ENCODE assay signal across 8 cellular contexts in genomic region chr13:73765651-73766384, GRCh38.
DNase-seq lines count a peak whose midpoint lies in the region; ATAC-seq and TF ChIP-seq lines count a peak whose summit lies in the region.

No MANE protein-coding gene starts in this region.

- no peaks in the 10 kb centered on the region for H3K9me2 ChIP-seq in SK-N-SH

- H3K36me3 ChIP-seq in SK-N-SH (replicated peaks in 1 of 2; ENCODE audit: control insufficient read depth in 1 of 2, insufficient read depth in 2 of 2, low read length in 1 of 2) (peaks cover 5 to 11% of the 10 kb centered on the region in 2 experiments), left ventricle myocardium inferior (peaks cover 6% of the 10 kb centered on the region), thyroid gland (no peaks in the 10 kb centered on the region)

- H3F3A ChIP-seq in SK-N-SH (replicated peaks; ENCODE audit: insufficient read depth) = no peaks in the 10 kb centered on the region

- H3K36me3 Mint-ChIP-seq in activated naive CD8-positive, alpha-beta T cell treated with anti-CD3 and anti-CD28 coated beads, Interleukin-2, amount 10 ng/mL, durations not matched to agents 7 days and 5 days = peaks cover 25% of the 10 kb centered on the region

- H3K27ac Mint-ChIP-seq in activated naive CD8-positive, alpha-beta T cell treated with anti-CD3 and anti-CD28 coated beads, Interleukin-2, amount 10 ng/mL, durations not matched to agents 7 days and 5 days = peak overlapping the region; percentile 95

- H3K4me3 Mint-ChIP-seq in activated naive CD8-positive, alpha-beta T cell treated with anti-CD3 and anti-CD28 coated beads, Interleukin-2, amount 10 ng/mL, durations not matched to agents 7 days and 5 days = peak overlapping the region; percentile 81

- peaks cover 31% of the 10 kb centered on the region for H3K4me1 Mint-ChIP-seq in activated naive CD8-positive, alpha-beta T cell treated with anti-CD3 and anti-CD28 coated beads, Interleukin-2, amount 10 ng/mL, durations not matched to agents 7 days and 5 days

- H3K9me3 Mint-ChIP-seq in activated naive CD8-positive, alpha-beta T cell treated with anti-CD3 and anti-CD28 coated beads, Interleukin-2, amount 10 ng/mL, durations not matched to agents 7 days and 5 days = no peaks in the 10 kb centered on the region

- intact Hi-C loops in left ventricle myocardium inferior (cut with micrococcal nuclease) = no loop called here
- intact Hi-C loops in posterior vena cava (cut with DNase I) = no loop called here
- intact Hi-C loops in thyroid gland (cut with DNase I) = loop anchor here (10.0 kb wide), 1 partner anchor 369 kb away; the partner anchor contains the start of gene KLF12

- H3K4me2 ChIP-seq in SK-N-SH = peak overlapping the region; percentile 21; the same call in 1 of the 2 replicates

- no peak for TF ChIP-seq POLR2A in thyroid gland (IDR thresholded peaks at IDR 0.05)

- H3K9me3 ChIP-seq in SK-N-SH (no peaks in the 10 kb centered on the region), left ventricle myocardium inferior (replicated peaks) (no peaks in the 10 kb centered on the region), thyroid gland (no peaks in the 10 kb centered on the region)

- no peaks in the 10 kb centered on the region for H4K20me1 ChIP-seq in SK-N-SH (ENCODE audit: insufficient read depth)

- no peak overlapping the region for H3K9ac ChIP-seq in SK-N-SH

- H3K27me3 ChIP-seq in SK-N-SH (ENCODE audit: insufficient read depth) (no peaks in the 10 kb centered on the region), left ventricle myocardium inferior (ENCODE audit: low read depth) (no peaks in the 10 kb centered on the region), thyroid gland (no peaks in the 10 kb centered on the region)

- CTCF ChIA-PET in SK-N-SH (lab: Yijun Ruan, JAX) = interaction anchor here (1.0 to 1.2 kb wide), 4 partner anchors 11 to 521 kb away, joined by 3 to 8 read pairs (median 4); no protein-coding TSS in a partner anchor

- DNase-seq in SK-N-SH (peak; percentile 59), left ventricle myocardium inferior (peak; percentile 84), posterior vena cava (ENCODE audit: low spot score) (peak; percentile 85), thyroid gland (peak; percentile 92 to 95), OCI-M2 (lab: John Stamatoyannopoulos, UW; ENCODE audit: unreplicated experiment) (no peak)
- peak; percentile 58 for DNase-seq in activated naive CD8-positive, alpha-beta T cell treated with anti-CD3 and anti-CD28 coated beads, Interleukin-2, amount 10 ng/mL, durations not matched to agents 7 days and 5 days

- no peaks in the 10 kb centered on the region for H3K79me2 ChIP-seq in SK-N-SH (ENCODE audit: insufficient read depth)

- peak in 1 of 2 experiments; percentile 68; a peak in 2 of 4 replicates for TF ChIP-seq EP300 in SK-N-SH (IDR thresholded peaks at IDR 0.05; ENCODE audit: borderline replicate concordance in 1 of 2, low read depth in 1 of 2, low read length in 1 of 2)

- TF ChIP-seq RAD21 in SK-N-SH (IDR thresholded peaks at IDR 0.05; ENCODE audit: low read length) = peak; percentile 29; the same call in 1 of the 2 replicates

- POLR2A ChIA-PET in SK-N-SH (lab: Yijun Ruan, JAX) = interaction anchor here (1.9 kb wide), 1 partner anchor 368 kb away, joined by 12 read pairs; the partner anchor contains the start of gene KLF12
- POLR2A ChIA-PET in activated naive CD8-positive, alpha-beta T cell treated with anti-CD3 and anti-CD28 coated beads, Interleukin-2, amount 10 ng/mL, durations not matched to agents 7 days and 5 days (lab: Charles Lee) = interaction anchor here (1.0 to 1.6 kb wide), 7 partner anchors 9 to 707 kb away, joined by 3 to 10 read pairs (median 5); partner anchors contain the start of gene KLF5

- H2AFZ ChIP-seq in SK-N-SH (ENCODE audit: low read depth) = no peak overlapping the region

- H3K4me1 ChIP-seq in SK-N-SH (ENCODE audit: control insufficient read depth in 1 of 2, insufficient read depth in 2 of 2, low read depth in 1 of 2, low read length in 1 of 2) (peaks cover 17 to 30% of the 10 kb centered on the region in 2 experiments; a peak in 3 of 4 replicates), left ventricle myocardium inferior (peaks cover 32% of the 10 kb centered on the region), thyroid gland (peaks cover 10 to 11% of the 10 kb centered on the region in 2 donors)

- ATAC-seq in GM19351 (IDR thresholded peaks at IDR 0.05; ENCODE audit: unreplicated experiment) (peak; percentile 71), HG03565 (IDR thresholded peaks at IDR 0.05; ENCODE audit: unreplicated experiment) (peak; percentile 45)
- peak; percentile 89 for ATAC-seq in activated naive CD8-positive, alpha-beta T cell treated with anti-CD3 and anti-CD28 coated beads, Interleukin-2, amount 10 ng/mL, durations not matched to agents 7 days and 5 days (ENCODE audit: low read depth)

- peak overlapping the region; percentile 3 to 99; a peak in 3 of 4 replicates for H3K27ac ChIP-seq in SK-N-SH (ENCODE audit: low read depth in 2 of 2, low read length in 1 of 2)
- H3K27ac ChIP-seq in left ventricle myocardium inferior (replicated peaks) = peak overlapping the region; percentile 79
- H3K27ac ChIP-seq in thyroid gland = peak overlapping the region; percentile 10 to 51 (median 21)

- H3K4me3 ChIP-seq in SK-N-SH (ENCODE audit: low read depth in 2 of 2, low read length in 1 of 2) (peak overlapping the region in 1 of 2 experiments; percentile 10; a peak in 2 of 4 replicates), left ventricle myocardium inferior (peak overlapping the region; percentile 47), thyroid gland (replicated peaks in 1 of 3) (no peak overlapping the region)

- H3K27me3 Mint-ChIP-seq in activated naive CD8-positive, alpha-beta T cell treated with anti-CD3 and anti-CD28 coated beads, Interleukin-2, amount 10 ng/mL, durations not matched to agents 7 days and 5 days = no peaks in the 10 kb centered on the region

- no peak for TF ChIP-seq CTCF in SK-N-SH (IDR thresholded peaks at IDR 0.05)
- no peak for TF ChIP-seq CTCF in left ventricle myocardium inferior (IDR thresholded peaks at IDR 0.05; ENCODE audit: borderline replicate concordance)
- TF ChIP-seq CTCF in thyroid gland (IDR thresholded peaks at IDR 0.05) = no peak

- 34% methylated on average over 11 of the region's 12 CpGs for WGBS in SK-N-SH (ENCODE audit: low lambda C conversion rate)
- WGBS in thyroid gland, 2 donors = 23 to 29% methylated on average over 12 of the region's 12 CpGs

TF ChIP-seq in SK-N-SH, 30 proteins besides CTCF, POLR2A, EP300 and RAD21:
- TF ChIP-seq RCOR1 (IDR thresholded peaks at IDR 0.05; ENCODE audit: low read length) (peak; percentile 86), NFIC (IDR thresholded peaks at IDR 0.05; ENCODE audit: borderline replicate concordance) (peak; percentile 41; the same call in 1 of the 2 replicates), RFX5 (IDR thresholded peaks at IDR 0.05; ENCODE audit: low read length) (0 out of 2 replicates have a peak, but pooled peaks have one; percentile 30), PBX3 (IDR thresholded peaks at IDR 0.05) (peak; percentile 32), POLR2AphosphoS5 (IDR thresholded peaks at IDR 0.05; ENCODE audit: low read depth, low read length) (no peak), TCF12 (IDR thresholded peaks at IDR 0.05) (peak; percentile 60), CHD2 (IDR thresholded peaks at IDR 0.05; ENCODE audit: low read length, partially characterized antibody) (peak; percentile 88), MXI1 (IDR thresholded peaks at IDR 0.05; ENCODE audit: low read depth, low read length) (peak; percentile 63; the same call in 1 of the 2 replicates), IRF3 (IDR thresholded peaks at IDR 0.05; ENCODE audit: low read depth, low read length) (no peak), SIN3A (IDR thresholded peaks at IDR 0.05; ENCODE audit: borderline replicate concordance, low read depth, low read length) (no peak), EZH2phosphoT487 (IDR thresholded peaks at IDR 0.05; ENCODE audit: borderline replicate concordance, low read depth) (no peak), USF1 (IDR thresholded peaks at IDR 0.05; ENCODE audit: borderline replicate concordance, low read depth) (0 out of 2 replicates have a peak, but pooled peaks have one; percentile 9), GABPA (IDR thresholded peaks at IDR 0.05; ENCODE audit: low read depth) (no peak), NRF1 (IDR thresholded peaks at IDR 0.05; ENCODE audit: low read depth, low read length) (no peak)

Comparison
In these comparisons a context has a peak if more than half of its experiments do, and no peak if none do; other contexts are left out.
1. H3K27ac ChIP-seq: peak in every context shown above with its lines; median percentile 79 in left ventricle myocardium inferior; 51 in SK-N-SH; 21 in thyroid gland.